In genomic region chr19:42423462-42424344, GRCh38 we compare ENCODE assay signal across 8 cellular contexts. TPM values are rescaled to one million over a fixed set of nuclear protein-coding genes. Genes with fewer than 3 reads are reported as not detected.
A peak's percentile ranks its signal among the peaks of the same experiment; 100 is the strongest.
DNase-seq lines count a peak whose midpoint lies in the region; ATAC-seq and TF ChIP-seq lines count a peak whose summit lies in the region.

No MANE protein-coding gene starts in this region.

- H3K27me3 ChIP-seq in CD4-positive, alpha-beta memory T cell (ENCODE audit: insufficient read depth, low read length): no peaks in the 10 kb centered on the region
- peaks cover 5% of the 10 kb centered on the region for H3K27me3 ChIP-seq in HL-60 (ENCODE audit: insufficient read depth, poor library complexity, severe bottlenecking)

- intact Hi-C loops in CD4-positive, alpha-beta memory T cell (cut with micrococcal nuclease): loop anchor here (1.0 to 5.0 kb wide), 7 partner anchors 22 to 346 kb away; partner anchors contain the start of genes CIC, GSK3A, MEGF8 and POU2F2
- intact Hi-C loops in activated T-helper 1 cell treated with anti-CD3 and anti-CD28 coated beads, Interleukin-12 subunit alpha, Interleukin-12 subunit beta, Interleukin-2, Interleukin-4 antibody, amounts not matched to agents 30 ng/mL and 10 ng/mL and 1 ng/mL, durations not matched to agents 14 hours and 24 hours and 36 hours (cut with micrococcal nuclease): loop anchor here (1.0 to 5.0 kb wide), 9 partner anchors 15 to 346 kb away; partner anchors contain the start of genes CEACAM1, MEGF8, PAFAH1B3 and PRR19

- no peaks in the 10 kb centered on the region for H3K9me3 Mint-ChIP-seq in CD4-positive, alpha-beta memory T cell
- no peaks in the 10 kb centered on the region for H3K9me3 Mint-ChIP-seq in activated T-helper 1 cell treated with anti-CD3 and anti-CD28 coated beads, Interleukin-12 subunit alpha, Interleukin-12 subunit beta, Interleukin-2, Interleukin-4 antibody, amounts not matched to agents 30 ng/mL and 10 ng/mL and 1 ng/mL, durations not matched to agents 14 hours and 24 hours and 36 hours
- no peaks in the 10 kb centered on the region for H3K9me3 Mint-ChIP-seq in naive B cell

- peak overlapping the region; percentile 88 to 98 (median 95) for H3K27ac Mint-ChIP-seq in CD4-positive, alpha-beta memory T cell
- H3K27ac Mint-ChIP-seq in activated T-helper 1 cell treated with anti-CD3 and anti-CD28 coated beads, Interleukin-12 subunit alpha, Interleukin-12 subunit beta, Interleukin-2, Interleukin-4 antibody, amounts not matched to agents 30 ng/mL and 10 ng/mL and 1 ng/mL, durations not matched to agents 14 hours and 24 hours and 36 hours: peak overlapping the region; percentile 98
- peak overlapping the region; percentile 53 to 99 (median 96) for H3K27ac Mint-ChIP-seq in naive B cell

- peaks cover 28 to 48% (median 37%) of the 10 kb centered on the region in 4 donors for H3K4me1 Mint-ChIP-seq in CD4-positive, alpha-beta memory T cell
- peaks cover 32% of the 10 kb centered on the region for H3K4me1 Mint-ChIP-seq in activated T-helper 1 cell treated with anti-CD3 and anti-CD28 coated beads, Interleukin-12 subunit alpha, Interleukin-12 subunit beta, Interleukin-2, Interleukin-4 antibody, amounts not matched to agents 30 ng/mL and 10 ng/mL and 1 ng/mL, durations not matched to agents 14 hours and 24 hours and 36 hours (ENCODE audit: low read depth)
- peaks cover 41 to 60% (median 44%) of the 10 kb centered on the region in 3 donors for H3K4me1 Mint-ChIP-seq in naive B cell

- peaks cover 39% of the 10 kb centered on the region for H3K4me1 ChIP-seq in CD4-positive, alpha-beta memory T cell (ENCODE audit: insufficient read depth, low read length)

- peak overlapping the region; percentile 86 to 97 for H3K4me3 ChIP-seq in CD4-positive, alpha-beta memory T cell (ENCODE audit: low read length in 2 of 2)
- H3K4me3 ChIP-seq in HL-60 (replicated peaks; ENCODE audit: insufficient read depth, low read length): peak overlapping the region; percentile 36

- peaks cover 0 to 7% of the 10 kb centered on the region in 2 donors for H3K36me3 Mint-ChIP-seq in CD4-positive, alpha-beta memory T cell
- H3K36me3 Mint-ChIP-seq in activated T-helper 1 cell treated with anti-CD3 and anti-CD28 coated beads, Interleukin-12 subunit alpha, Interleukin-12 subunit beta, Interleukin-2, Interleukin-4 antibody, amounts not matched to agents 30 ng/mL and 10 ng/mL and 1 ng/mL, durations not matched to agents 14 hours and 24 hours and 36 hours (ENCODE audit: low read depth): peaks cover 3% of the 10 kb centered on the region
- H3K36me3 Mint-ChIP-seq in naive B cell: peaks cover 0 to 7% of the 10 kb centered on the region in 2 donors

- peak overlapping the region; percentile 91 to 99 (median 98) for H3K4me3 Mint-ChIP-seq in CD4-positive, alpha-beta memory T cell
- H3K4me3 Mint-ChIP-seq in activated T-helper 1 cell treated with anti-CD3 and anti-CD28 coated beads, Interleukin-12 subunit alpha, Interleukin-12 subunit beta, Interleukin-2, Interleukin-4 antibody, amounts not matched to agents 30 ng/mL and 10 ng/mL and 1 ng/mL, durations not matched to agents 14 hours and 24 hours and 36 hours: peak overlapping the region; percentile 99
- peak overlapping the region; percentile 96 to 100 (median 98) for H3K4me3 Mint-ChIP-seq in naive B cell

- POLR2A ChIA-PET in CD4-positive, alpha-beta memory T cell (lab: Charles Lee; ENCODE audit: partially characterized antibody): interaction anchor here (1.1 to 2.5 kb wide), 10 partner anchors 9 to 301 kb away, joined by 3 to 14 read pairs (median 8); partner anchors contain the start of genes CEACAM1 and POU2F2

- CTCF ChIA-PET in CD4-positive, alpha-beta memory T cell (lab: Charles Lee; ENCODE audit: partially characterized antibody): interaction anchor here (0.7 to 3.1 kb wide), 12 partner anchors 8 to 315 kb away, joined by 3 to 22 read pairs (median 6); no protein-coding TSS in a partner anchor

- H3K27me3 Mint-ChIP-seq in CD4-positive, alpha-beta memory T cell: no peaks in the 10 kb centered on the region
- peaks cover 9% of the 10 kb centered on the region for H3K27me3 Mint-ChIP-seq in activated T-helper 1 cell treated with anti-CD3 and anti-CD28 coated beads, Interleukin-12 subunit alpha, Interleukin-12 subunit beta, Interleukin-2, Interleukin-4 antibody, amounts not matched to agents 30 ng/mL and 10 ng/mL and 1 ng/mL, durations not matched to agents 14 hours and 24 hours and 36 hours (ENCODE audit: insufficient read depth)
- no peaks in the 10 kb centered on the region for H3K27me3 Mint-ChIP-seq in naive B cell

- H3K36me3 ChIP-seq in CD4-positive, alpha-beta memory T cell (ENCODE audit: insufficient read depth, low read length): no peaks in the 10 kb centered on the region

- peak overlapping the region; percentile 61 for H3K27ac ChIP-seq in CD4-positive, alpha-beta memory T cell (ENCODE audit: low read depth, low read length)
- H3K27ac ChIP-seq in HL-60 (replicated peaks): peak overlapping the region; percentile 54; the same call in 1 of the 2 replicates

- TF ChIP-seq CTCF in HL-60 (IDR thresholded peaks at IDR 0.05; ENCODE audit: insufficient read depth, low read length): no peak

- DNase-seq in CD4-positive, alpha-beta memory T cell: peak; percentile 93 to 95 (median 94)
- peak in 1 of 2 experiments; percentile 80 for DNase-seq in HL-60 (ENCODE audit: low read depth in 1 of 2, low spot score in 1 of 2)
- DNase-seq in OCI-M1 (lab: John Stamatoyannopoulos, UW): peak; percentile 93
- peak; percentile 93 for DNase-seq in activated T-helper 1 cell treated with anti-CD3 and anti-CD28 coated beads, Interleukin-12 subunit alpha, Interleukin-12 subunit beta, Interleukin-2, Interleukin-4 antibody, amounts not matched to agents 30 ng/mL and 10 ng/mL and 1 ng/mL, durations not matched to agents 14 hours and 24 hours and 36 hours (ENCODE audit: low spot score)
- DNase-seq in fibroblast of gingiva (ENCODE audit: low read depth): peak; percentile 91
- peak; percentile 94 for DNase-seq in naive B cell
- DNase-seq in stimulated activated CD8-positive, alpha-beta memory T cell treated with anti-CD3 and anti-CD28 coated beads, Interleukin-7, amount 100 ng/mL, for 4 hours (ENCODE audit: low read depth in 2 of 2): peak; percentile 88 to 92

- H3K9me3 ChIP-seq in CD4-positive, alpha-beta memory T cell (ENCODE audit: control insufficient read depth in 1 of 2, low read length in 2 of 2): no peaks in the 10 kb centered on the region

- peak; percentile 83 for ATAC-seq in GM19463 (IDR thresholded peaks at IDR 0.05; ENCODE audit: unreplicated experiment)
- peak; percentile 81 to 86 for ATAC-seq in naive B cell (ENCODE audit: low read depth in 2 of 2)

RNA-seq across cellular contexts. Expression of gene LIPE, which starts 3.5 kb away (rescaled TPM):
- total RNA-seq in CD4-positive, alpha-beta memory T cell: 10 to 100 TPM; 32.5 to 32.6 TPM
- polyA plus RNA-seq in CD4-positive, alpha-beta memory T cell: 1 to 10 TPM; 4.0 to 7.4 TPM
- total RNA-seq in activated T-helper 1 cell treated with anti-CD3 and anti-CD28 coated beads, Interleukin-12 subunit alpha, Interleukin-12 subunit beta, Interleukin-2, Interleukin-4 antibody, amounts not matched to agents 30 ng/mL and 10 ng/mL and 1 ng/mL, durations not matched to agents 14 hours and 24 hours and 36 hours: 32.8 and 38.5 TPM in 2 replicates
- 10 to 100 TPM in 4 of 6 donors, 1 to 10 TPM in 2; 7.2 to 16.5 (median 11.6) TPM for polyA plus RNA-seq in naive B cell (ENCODE audit: low read depth in 6 of 6)

RNA-seq across cellular contexts. Expression of gene CXCL17, which starts 19.0 kb away (rescaled TPM):
- not detected for total RNA-seq in CD4-positive, alpha-beta memory T cell
- polyA plus RNA-seq in CD4-positive, alpha-beta memory T cell: not detected
- not detected in 2 replicates for total RNA-seq in activated T-helper 1 cell treated with anti-CD3 and anti-CD28 coated beads, Interleukin-12 subunit alpha, Interleukin-12 subunit beta, Interleukin-2, Interleukin-4 antibody, amounts not matched to agents 30 ng/mL and 10 ng/mL and 1 ng/mL, durations not matched to agents 14 hours and 24 hours and 36 hours
- polyA plus RNA-seq in naive B cell (ENCODE audit: low read depth in 6 of 6): not detected

RNA-seq across cellular contexts. Expression of gene CNFN, which starts 33.6 kb away (rescaled TPM):
- not detected for total RNA-seq in CD4-positive, alpha-beta memory T cell
- under 1 TPM in 1 of 2 donors, not detected in 1; 0.96 TPM for polyA plus RNA-seq in CD4-positive, alpha-beta memory T cell
- not detected in 2 replicates for total RNA-seq in activated T-helper 1 cell treated with anti-CD3 and anti-CD28 coated beads, Interleukin-12 subunit alpha, Interleukin-12 subunit beta, Interleukin-2, Interleukin-4 antibody, amounts not matched to agents 30 ng/mL and 10 ng/mL and 1 ng/mL, durations not matched to agents 14 hours and 24 hours and 36 hours
- polyA plus RNA-seq in naive B cell (ENCODE audit: low read depth in 6 of 6): 10 to 100 TPM; 24.1 to 53.3 (median 37.7) TPM
